11 cellular contexts compared by ENCODE assay signal in genomic region chr7:129914536-129915272, GRCh38. TPM values are rescaled to one million over a fixed set of nuclear protein-coding genes. Genes with fewer than 3 reads are reported as not detected.
DNase-seq lines count a peak whose midpoint lies in the region; ATAC-seq and TF ChIP-seq lines count a peak whose summit lies in the region.
"Had no signal": no experiment of that assay in that cellular context is flagged by ENCODE, and none has a peak within 500 bp of the region (broad histone marks: within the 10 kb centered on the region; RNA-seq: fewer than 3 reads in every experiment).

No MANE protein-coding gene starts in this region.

- H3K4me1 Mint-ChIP-seq in stimulated activated naive CD8-positive, alpha-beta T cell treated with anti-CD3 and anti-CD28 coated beads, Interleukin-15, amount 100 ng/mL, for 72 hours = peaks cover 63% of the 10 kb centered on the region

- no peaks in the 10 kb centered on the region for H3K9me3 Mint-ChIP-seq in stimulated activated naive CD8-positive, alpha-beta T cell treated with anti-CD3 and anti-CD28 coated beads, Interleukin-15, amount 100 ng/mL, for 72 hours
- H3K9me3 Mint-ChIP-seq: naive B cell had no signal

- peak; percentile 18 for ATAC-seq in Right ventricle myocardium inferior
- peak; percentile 59 for ATAC-seq in stimulated activated naive CD8-positive, alpha-beta T cell treated with anti-CD3 and anti-CD28 coated beads, Interleukin-15, amount 100 ng/mL, for 72 hours
- no peak for ATAC-seq in GM21825 (IDR thresholded peaks at IDR 0.05; ENCODE audit: unreplicated experiment)
- no peak for ATAC-seq in HG02870 (IDR thresholded peaks at IDR 0.05; ENCODE audit: unreplicated experiment)
- ATAC-seq: esophagus mucosa had no signal

- H3K27ac Mint-ChIP-seq in stimulated activated naive CD8-positive, alpha-beta T cell treated with anti-CD3 and anti-CD28 coated beads, Interleukin-15, amount 100 ng/mL, for 72 hours = peak overlapping the region; percentile 48 to 90

- H3K4me3 ChIP-seq in adrenal gland = peak overlapping the region in 1 of 4 donors; percentile 19

- no peaks in the 10 kb centered on the region for H3K27me3 ChIP-seq in adrenal gland

- peak overlapping the region; percentile 46 to 55 for H3K4me3 Mint-ChIP-seq in stimulated activated naive CD8-positive, alpha-beta T cell treated with anti-CD3 and anti-CD28 coated beads, Interleukin-15, amount 100 ng/mL, for 72 hours

- H3K36me3 ChIP-seq in adrenal gland (replicated peaks in 1 of 2) = no peaks in the 10 kb centered on the region

- intact Hi-C loops in Right ventricle myocardium inferior (cut with DNase I) = loop anchor here (5.0 kb wide), 2 partner anchors 37 to 38 kb away; partner anchors contain the start of gene UBE2H
- intact Hi-C loops in cardiac septum (cut with DNase I) = no loop called here
- intact Hi-C loops in adrenal gland (cut with DNase I) = no loop called here

- H3K27me3 Mint-ChIP-seq in stimulated activated naive CD8-positive, alpha-beta T cell treated with anti-CD3 and anti-CD28 coated beads, Interleukin-15, amount 100 ng/mL, for 72 hours = no peaks in the 10 kb centered on the region
- H3K27me3 Mint-ChIP-seq: naive B cell had no signal

- no peak for DNase-seq in Right ventricle myocardium inferior (ENCODE audit: missing footprints)
- no peak for DNase-seq in cardiac septum (ENCODE audit: low spot score)
- no peak for DNase-seq in adrenal gland
- DNase-seq in iris pigment epithelial cell (ENCODE audit: low read depth) = peak; percentile 25
- DNase-seq in stimulated activated naive CD8-positive, alpha-beta T cell treated with anti-CD3 and anti-CD28 coated beads, Interleukin-15, amount 100 ng/mL, for 72 hours = no peak
- DNase-seq in DMS53 treated with DMSO at 0.1 percent for 48 hours (lab: John Stamatoyannopoulos, UW; ENCODE audit: unreplicated experiment) = no peak
- DNase-seq: naive B cell, NCI-H1694 treated with DMSO at 0.1 percent for 48 hours had no signal

- no peaks in the 10 kb centered on the region for H3K9me3 ChIP-seq in adrenal gland (replicated peaks in 1 of 3)

- TF ChIP-seq POLR2A in adrenal gland (IDR thresholded peaks at IDR 0.05) = no peak

- 26 to 48% (median 42%) methylated on average over 9 of the region's 9 CpGs for WGBS in adrenal gland, 4 donors

- peaks cover 55 to 85% of the 10 kb centered on the region in 2 donors for H3K4me1 ChIP-seq in adrenal gland (replicated peaks in 1 of 2)

- peak overlapping the region in 3 of 5 donors; percentile 50 to 67 (median 61) for H3K27ac ChIP-seq in adrenal gland

- no peak for TF ChIP-seq CTCF in adrenal gland (IDR thresholded peaks at IDR 0.05)

RNA-seq across cellular contexts. Expression of gene UBE2H, which starts 38.1 kb away (rescaled TPM):
- 103 TPM for total RNA-seq in Right ventricle myocardium inferior
- 228 TPM for total RNA-seq in cardiac septum
- total RNA-seq in adrenal gland = 100 to 1,000 TPM in 7 of 8 donors, 10 to 100 TPM in 1; 94.0 to 392 (median 187) TPM
- 100 to 1,000 TPM in 1 of 3 donors, 10 to 100 TPM in 2; 48.3 to 140 (median 52.1) TPM for polyA plus RNA-seq in adrenal gland

Comparison
In these comparisons a context has a peak if more than half of its experiments do, and no peak if none do; other contexts are left out.
1. ATAC-seq: peak in Right ventricle myocardium inferior (single experiment) and stimulated activated naive CD8-positive, alpha-beta T cell treated with anti-CD3 and anti-CD28 coated beads, Interleukin-15, amount 100 ng/mL, for 72 hours (single experiment); none in GM21825 (single experiment) and HG02870 (single experiment).